In genomic region chr13:39335721-39336120, GRCh38 we compare ENCODE assay signal across 16 cellular contexts.
DNase-seq lines count a peak whose midpoint lies in the region; TF ChIP-seq lines count a peak whose summit lies in the region.
"Had no signal": no experiment of that assay in that cellular context is flagged by ENCODE, and none has a peak within 500 bp of the region (broad histone marks: within the 10 kb centered on the region; RNA-seq: fewer than 3 reads in every experiment).

No MANE protein-coding gene starts in this region.

- no peak overlapping the region for H3K4me2 ChIP-seq in MM.1S (ENCODE audit: low read depth, low read length)

- H3K4me3 ChIP-seq in LNCaP clone FGC (ENCODE audit: low read depth, low read length) (no peak overlapping the region), MM.1S (ENCODE audit: low read length) (no peak overlapping the region)
- H3K4me3 ChIP-seq: GM23248, HAP-1 had no signal

- H3K27ac ChIP-seq in substantia nigra (ENCODE audit: low read depth, low read length, poor library complexity, severe bottlenecking) (no peak overlapping the region), MM.1S (ENCODE audit: low read length) (no peak overlapping the region)
- H3K27ac ChIP-seq: GM23248, HL-60 had no signal

- no peaks in the 10 kb centered on the region for H3K4me1 ChIP-seq in MM.1S (ENCODE audit: low read length)
- H3K4me1 ChIP-seq: BE2C had no signal

- no peaks in the 10 kb centered on the region for H3F3A ChIP-seq in MM.1S (ENCODE audit: insufficient read depth, low read length)

- H2AFZ ChIP-seq in MM.1S (ENCODE audit: low read length) = no peak overlapping the region
- H2AFZ ChIP-seq: GM23248 had no signal

- H3K79me2 ChIP-seq in MM.1S (ENCODE audit: low read length) = no peaks in the 10 kb centered on the region

- H3K9me3 ChIP-seq in MM.1S (replicated peaks; ENCODE audit: insufficient read depth, low read length) = no peaks in the 10 kb centered on the region
- H3K9me3 ChIP-seq: BE2C, HAP-1 had no signal

- no peaks in the 10 kb centered on the region for H3K27me3 ChIP-seq in MM.1S (replicated peaks; ENCODE audit: insufficient read depth, low read length)
- H3K27me3 ChIP-seq: BE2C had no signal

- DNase-seq in NCI-H82 (lab: John Stamatoyannopoulos, UW) (peak; percentile 61), NCI-H82 treated with DMSO at 0.1 percent for 48 hours (lab: John Stamatoyannopoulos, UW; ENCODE audit: unreplicated experiment) (no peak), LNCaP clone FGC (ENCODE audit: low read depth) (peak; percentile 38), cerebellar cortex (ENCODE audit: low spot score) (peak; percentile 48), substantia nigra (lab: John Stamatoyannopoulos, UW) (no peak), ureter (ENCODE audit: low spot score) (no peak), MM.1S (no peak)
- DNase-seq: ACHN; BE2C; CD4-positive, CD25-positive, alpha-beta regulatory T cell; CD8-positive, alpha-beta memory T cell; COR-L47; GDM1; GM23248 had no signal

- TF ChIP-seq CTCF in LNCaP clone FGC (IDR thresholded peaks at IDR 0.05; ENCODE audit: control insufficient read depth, extremely low read depth, insufficient read depth) (no peak), MM.1S (IDR thresholded peaks at IDR 0.05; ENCODE audit: low read length) (no peak)

- no peaks in the 10 kb centered on the region for H3K36me3 ChIP-seq in MM.1S (replicated peaks; ENCODE audit: insufficient read depth, low read length)
- H3K36me3 ChIP-seq: BE2C, HAP-1 had no signal

- no peaks in the 10 kb centered on the region for H3K9me2 ChIP-seq in MM.1S (replicated peaks; ENCODE audit: insufficient read depth, low read length)

- H4K20me1 ChIP-seq in MM.1S (ENCODE audit: insufficient read depth, low read length) = no peaks in the 10 kb centered on the region

- no peak overlapping the region for H3K9ac ChIP-seq in MM.1S (ENCODE audit: low read length)
- H3K9ac ChIP-seq: GM23248 had no signal

Comparison
In these comparisons a context has a peak if more than half of its experiments do, and no peak if none do; other contexts are left out.
1. DNase-seq: peak in NCI-H82 (single experiment), LNCaP clone FGC (single experiment) and cerebellar cortex (single experiment); none in NCI-H82 treated with DMSO at 0.1 percent for 48 hours (single experiment), substantia nigra (0 of 49), ureter (single experiment) and MM.1S (single experiment).